In genomic region chr4:1310796-1311715, GRCh38 we compare ENCODE assay signal across 1 cellular context.
TF ChIP-seq lines count a peak whose summit lies in the region.

No MANE protein-coding gene starts in this region.

TF ChIP-seq in K562, 482 proteins besides CTCF, POLR2A, EP300 and RAD21:
- peak; percentile 32; the same call in 1 of the 2 replicates for TF ChIP-seq ZBTB33 (CRISPR knock-in tag; IDR thresholded peaks at IDR 0.05)
- TF ChIP-seq ADNP (tag; IDR thresholded peaks at IDR 0.05), result no peak
TF ChIP-seq in K562: peak in this region for 1.
